In genomic region chr2:132038179-132038882, GRCh38 we compare ENCODE assay signal across 1 cellular context.
TF ChIP-seq lines count a peak whose summit lies in the region.

No MANE protein-coding gene starts in this region.

TF ChIP-seq in K562, 482 proteins besides CTCF, POLR2A, EP300 and RAD21 (continued from another document):
- TF ChIP-seq ESRRA (IDR thresholded peaks at IDR 0.05; ENCODE audit: borderline replicate concordance, low read depth): no peak
- peak; percentile 65 for TF ChIP-seq CBX8 (IDR thresholded peaks at IDR 0.05; ENCODE audit: borderline replicate concordance, extremely low read depth, low read depth, low read length, poor library complexity, severe bottlenecking)
- no peak for TF ChIP-seq MCM3 (IDR thresholded peaks at IDR 0.05)
- no peak for TF ChIP-seq KAT2B (IDR thresholded peaks at IDR 0.05; ENCODE audit: low read depth, low read length)
- TF ChIP-seq TSHZ1 (CRISPR knock-in tag; IDR thresholded peaks at IDR 0.05): no peak
- TF ChIP-seq KLF1 (tag; IDR thresholded peaks at IDR 0.05): no peak
- TF ChIP-seq EP400 (IDR thresholded peaks at IDR 0.05): no peak
- TF ChIP-seq, protein P1, sequence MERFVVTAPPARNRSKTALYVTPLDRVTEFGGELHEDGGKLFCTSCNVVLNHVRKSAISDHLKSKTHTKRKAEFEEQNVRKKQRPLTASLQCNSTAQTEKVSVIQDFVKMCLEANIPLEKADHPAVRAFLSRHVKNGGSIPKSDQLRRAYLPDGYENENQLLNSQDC (CRISPR knock-in tag; IDR thresholded peaks at IDR 0.05): peak; percentile 28; the same call in 1 of the 2 replicates
- TF ChIP-seq, protein P2, sequence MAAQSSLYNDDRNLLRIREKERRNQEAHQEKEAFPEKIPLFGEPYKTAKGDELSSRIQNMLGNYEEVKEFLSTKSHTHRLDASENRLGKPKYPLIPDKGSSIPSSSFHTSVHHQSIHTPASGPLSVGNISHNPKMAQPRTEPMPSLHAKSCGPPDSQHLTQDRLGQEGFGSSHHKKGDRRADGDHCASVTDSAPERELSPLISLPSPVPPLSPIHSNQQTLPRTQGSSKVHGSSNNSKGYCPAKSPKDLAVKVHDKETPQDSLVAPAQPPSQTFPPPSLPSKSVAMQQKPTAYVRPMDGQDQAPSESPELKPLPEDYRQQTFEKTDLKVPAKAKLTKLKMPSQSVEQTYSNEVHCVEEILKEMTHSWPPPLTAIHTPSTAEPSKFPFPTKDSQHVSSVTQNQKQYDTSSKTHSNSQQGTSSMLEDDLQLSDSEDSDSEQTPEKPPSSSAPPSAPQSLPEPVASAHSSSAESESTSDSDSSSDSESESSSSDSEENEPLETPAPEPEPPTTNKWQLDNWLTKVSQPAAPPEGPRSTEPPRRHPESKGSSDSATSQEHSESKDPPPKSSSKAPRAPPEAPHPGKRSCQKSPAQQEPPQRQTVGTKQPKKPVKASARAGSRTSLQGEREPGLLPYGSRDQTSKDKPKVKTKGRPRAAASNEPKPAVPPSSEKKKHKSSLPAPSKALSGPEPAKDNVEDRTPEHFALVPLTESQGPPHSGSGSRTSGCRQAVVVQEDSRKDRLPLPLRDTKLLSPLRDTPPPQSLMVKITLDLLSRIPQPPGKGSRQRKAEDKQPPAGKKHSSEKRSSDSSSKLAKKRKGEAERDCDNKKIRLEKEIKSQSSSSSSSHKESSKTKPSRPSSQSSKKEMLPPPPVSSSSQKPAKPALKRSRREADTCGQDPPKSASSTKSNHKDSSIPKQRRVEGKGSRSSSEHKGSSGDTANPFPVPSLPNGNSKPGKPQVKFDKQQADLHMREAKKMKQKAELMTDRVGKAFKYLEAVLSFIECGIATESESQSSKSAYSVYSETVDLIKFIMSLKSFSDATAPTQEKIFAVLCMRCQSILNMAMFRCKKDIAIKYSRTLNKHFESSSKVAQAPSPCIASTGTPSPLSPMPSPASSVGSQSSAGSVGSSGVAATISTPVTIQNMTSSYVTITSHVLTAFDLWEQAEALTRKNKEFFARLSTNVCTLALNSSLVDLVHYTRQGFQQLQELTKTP (IDR thresholded peaks at IDR 0.05; ENCODE audit: low read depth in 1 of 2, partially characterized antibody in 2 of 2): no peak
- no peak for TF ChIP-seq CEBPG (CRISPR knock-in tag; IDR thresholded peaks at IDR 0.05)
- TF ChIP-seq CEBPG (tag; conservative IDR thresholded peaks at IDR 0.05 in 1 of 2, IDR thresholded peaks at IDR 0.05 in 1 of 2): no peak
- TF ChIP-seq ZNF79 (CRISPR knock-in tag; IDR thresholded peaks at IDR 0.05; ENCODE audit: low read depth): no peak
- no peak for TF ChIP-seq ZNF217 (CRISPR knock-in tag; IDR thresholded peaks at IDR 0.05)
- no peak for TF ChIP-seq E4F1 (CRISPR knock-in tag; IDR thresholded peaks at IDR 0.05; ENCODE audit: borderline replicate concordance)
- no peak for TF ChIP-seq CBFB (CRISPR knock-in tag; IDR thresholded peaks at IDR 0.05)
- TF ChIP-seq ZNF184 (CRISPR knock-in tag; IDR thresholded peaks at IDR 0.05): no peak
TF ChIP-seq in K562: peak in this region for 9.
